In the genomic region with DNA sequence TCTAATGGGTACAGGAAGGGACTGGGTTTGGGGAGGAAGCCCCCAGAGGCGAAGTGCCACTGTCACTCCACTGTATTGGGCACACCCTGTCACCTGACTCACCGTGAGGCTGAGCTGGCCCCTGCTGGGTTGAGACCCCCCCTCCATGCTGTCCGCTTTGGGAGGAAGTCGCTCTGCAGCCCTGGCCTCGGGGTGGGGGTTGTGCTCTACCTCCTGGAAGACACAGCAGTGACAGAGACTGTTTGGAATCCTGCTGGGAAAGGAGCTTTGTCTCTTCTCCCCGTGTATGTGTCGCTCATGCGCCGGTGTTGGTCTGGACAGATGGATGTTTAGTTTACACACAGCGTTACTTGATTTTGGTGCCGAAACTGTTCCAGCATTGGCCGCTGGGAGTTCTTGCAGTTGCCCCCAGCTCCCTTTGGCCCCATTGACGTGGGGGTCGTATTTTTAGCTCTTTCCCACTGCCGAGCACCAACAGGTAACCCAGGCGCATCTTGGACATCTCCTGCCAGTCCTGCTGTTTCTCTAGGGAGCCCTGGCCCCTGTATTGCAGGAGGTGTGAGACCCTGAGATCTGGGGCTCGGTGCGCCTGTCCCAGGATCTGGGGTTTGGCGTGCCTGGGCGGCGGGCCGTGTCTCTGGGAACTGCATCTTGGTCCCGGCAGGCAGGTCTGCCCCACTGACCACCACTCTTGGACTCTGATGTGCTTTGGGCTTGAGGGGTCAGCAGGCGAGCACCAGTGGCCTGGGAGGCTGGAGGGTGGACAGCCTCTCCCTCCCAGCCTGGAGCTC, we compare ENCODE assay signal across 1 cellular context.
TF ChIP-seq lines count a peak whose summit lies in the region.

No MANE protein-coding gene starts in this region.

TF ChIP-seq in K562, 482 proteins besides CTCF, POLR2A, EP300 and RAD21:
- TF ChIP-seq KLF13 (tag; IDR thresholded peaks at IDR 0.05; ENCODE audit: borderline replicate concordance, low read depth) (no peak), HNRNPK (IDR thresholded peaks at IDR 0.05; ENCODE audit: low read depth, low read length, poor library complexity, severe bottlenecking) (no peak), L3MBTL2 (IDR thresholded peaks at IDR 0.05) (no peak), NCOA6 (IDR thresholded peaks at IDR 0.05) (no peak), TEAD1 (CRISPR knock-in tag; IDR thresholded peaks at IDR 0.05) (no peak), DACH1 (IDR thresholded peaks at IDR 0.05; ENCODE audit: partially characterized antibody) (no peak), STAT5B (CRISPR knock-in tag; IDR thresholded peaks at IDR 0.05) (no peak), ZNF41 (CRISPR knock-in tag; conservative IDR thresholded peaks at IDR 0.05) (no peak), CBX8 (IDR thresholded peaks at IDR 0.05; ENCODE audit: borderline replicate concordance, extremely low read depth, low read depth, low read length, poor library complexity, severe bottlenecking) (no peak), HMGN3 (IDR thresholded peaks at IDR 0.05; ENCODE audit: borderline replicate concordance, extremely low read depth, insufficient read length, low read depth, low read length) (no peak)
- TF ChIP-seq, protein P1, sequence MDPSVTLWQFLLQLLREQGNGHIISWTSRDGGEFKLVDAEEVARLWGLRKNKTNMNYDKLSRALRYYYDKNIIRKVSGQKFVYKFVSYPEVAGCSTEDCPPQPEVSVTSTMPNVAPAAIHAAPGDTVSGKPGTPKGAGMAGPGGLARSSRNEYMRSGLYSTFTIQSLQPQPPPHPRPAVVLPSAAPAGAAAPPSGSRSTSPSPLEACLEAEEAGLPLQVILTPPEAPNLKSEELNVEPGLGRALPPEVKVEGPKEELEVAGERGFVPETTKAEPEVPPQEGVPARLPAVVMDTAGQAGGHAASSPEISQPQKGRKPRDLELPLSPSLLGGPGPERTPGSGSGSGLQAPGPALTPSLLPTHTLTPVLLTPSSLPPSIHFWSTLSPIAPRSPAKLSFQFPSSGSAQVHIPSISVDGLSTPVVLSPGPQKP (CRISPR knock-in tag; IDR thresholded peaks at IDR 0.05): no peak
- TF ChIP-seq, protein P2, sequence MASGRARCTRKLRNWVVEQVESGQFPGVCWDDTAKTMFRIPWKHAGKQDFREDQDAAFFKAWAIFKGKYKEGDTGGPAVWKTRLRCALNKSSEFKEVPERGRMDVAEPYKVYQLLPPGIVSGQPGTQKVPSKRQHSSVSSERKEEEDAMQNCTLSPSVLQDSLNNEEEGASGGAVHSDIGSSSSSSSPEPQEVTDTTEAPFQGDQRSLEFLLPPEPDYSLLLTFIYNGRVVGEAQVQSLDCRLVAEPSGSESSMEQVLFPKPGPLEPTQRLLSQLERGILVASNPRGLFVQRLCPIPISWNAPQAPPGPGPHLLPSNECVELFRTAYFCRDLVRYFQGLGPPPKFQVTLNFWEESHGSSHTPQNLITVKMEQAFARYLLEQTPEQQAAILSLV (tag; IDR thresholded peaks at IDR 0.05): no peak
- TF ChIP-seq, protein P3, sequence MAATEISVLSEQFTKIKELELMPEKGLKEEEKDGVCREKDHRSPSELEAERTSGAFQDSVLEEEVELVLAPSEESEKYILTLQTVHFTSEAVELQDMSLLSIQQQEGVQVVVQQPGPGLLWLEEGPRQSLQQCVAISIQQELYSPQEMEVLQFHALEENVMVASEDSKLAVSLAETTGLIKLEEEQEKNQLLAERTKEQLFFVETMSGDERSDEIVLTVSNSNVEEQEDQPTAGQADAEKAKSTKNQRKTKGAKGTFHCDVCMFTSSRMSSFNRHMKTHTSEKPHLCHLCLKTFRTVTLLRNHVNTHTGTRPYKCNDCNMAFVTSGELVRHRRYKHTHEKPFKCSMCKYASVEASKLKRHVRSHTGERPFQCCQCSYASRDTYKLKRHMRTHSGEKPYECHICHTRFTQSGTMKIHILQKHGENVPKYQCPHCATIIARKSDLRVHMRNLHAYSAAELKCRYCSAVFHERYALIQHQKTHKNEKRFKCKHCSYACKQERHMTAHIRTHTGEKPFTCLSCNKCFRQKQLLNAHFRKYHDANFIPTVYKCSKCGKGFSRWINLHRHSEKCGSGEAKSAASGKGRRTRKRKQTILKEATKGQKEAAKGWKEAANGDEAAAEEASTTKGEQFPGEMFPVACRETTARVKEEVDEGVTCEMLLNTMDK (IDR thresholded peaks at IDR 0.05; ENCODE audit: borderline replicate concordance, insufficient read depth, low read depth, low read length, poor library complexity, severe bottlenecking): no peak
